18 cellular contexts compared by ENCODE assay signal in genomic region chr2:1993711-1994682, GRCh38.
DNase-seq lines count a peak whose midpoint lies in the region; ATAC-seq and TF ChIP-seq lines count a peak whose summit lies in the region.
"Had no signal": no experiment of that assay in that cellular context is flagged by ENCODE, and none has a peak within 500 bp of the region (broad histone marks: within the 10 kb centered on the region; RNA-seq: fewer than 3 reads in every experiment).

No MANE protein-coding gene starts in this region.

- no peaks in the 10 kb centered on the region for H3K36me3 ChIP-seq in skeletal muscle satellite cell (ENCODE audit: insufficient read depth, low read length)

- H3K9me3 Mint-ChIP-seq in activated T-cell treated with anti-CD3 and anti-CD28 coated beads, Interleukin-2, amount 50 U/mL, for 72 hours: no peaks in the 10 kb centered on the region
- no peaks in the 10 kb centered on the region for H3K9me3 Mint-ChIP-seq in activated T-cell treated with anti-CD3 and anti-CD28 coated beads, Interleukin-2, amount 50 U/mL, for 4 hours
- peaks cover 10% of the 10 kb centered on the region for H3K9me3 Mint-ChIP-seq in glutamatergic neuron (ENCODE audit: unreplicated experiment)

- intact Hi-C loops in cardiac septum (cut with DNase I): no loop called here

- H3K9me3 ChIP-seq in skeletal muscle satellite cell (replicated peaks; ENCODE audit: low read length): no peaks in the 10 kb centered on the region
- H3K9me3 ChIP-seq: testis had no signal

- peak overlapping the region in 1 of 2 donors; percentile 39 for H3K4me3 Mint-ChIP-seq in activated T-cell treated with anti-CD3 and anti-CD28 coated beads, Interleukin-2, amount 50 U/mL, for 72 hours
- H3K4me3 Mint-ChIP-seq in activated T-cell treated with anti-CD3 and anti-CD28 coated beads, Interleukin-2, amount 50 U/mL, for 4 hours: no peak overlapping the region
- no peak overlapping the region for H3K4me3 Mint-ChIP-seq in glutamatergic neuron (ENCODE audit: unreplicated experiment)
- H3K4me3 Mint-ChIP-seq: activated naive CD8-positive, alpha-beta T cell; central memory CD8-positive, alpha-beta T cell; T-helper 17 cell had no signal

- H3K4me3 ChIP-seq in astrocyte of the cerebellum (ENCODE audit: low read depth, low read length) (no peak overlapping the region), skeletal muscle satellite cell (ENCODE audit: low read length) (no peak overlapping the region)
- H3K4me3 ChIP-seq: testis had no signal

- H3K27me3 ChIP-seq in skeletal muscle satellite cell (ENCODE audit: control insufficient read depth, insufficient read depth, low read length): no peaks in the 10 kb centered on the region
- H3K27me3 ChIP-seq: testis had no signal

- H3K9ac ChIP-seq in skeletal muscle satellite cell (ENCODE audit: low read depth, low read length): peak overlapping the region; percentile 71

- peak overlapping the region; percentile 24 for H3K4me2 ChIP-seq in skeletal muscle satellite cell (ENCODE audit: low read length)

- peak; percentile 31 to 61 for ATAC-seq in activated T-cell treated with anti-CD3 and anti-CD28 coated beads, Interleukin-2, amount 50 U/mL, for 72 hours (replicated peaks in 1 of 2)
- no peak for ATAC-seq in activated T-cell treated with anti-CD3 and anti-CD28 coated beads, Interleukin-2, amount 50 U/mL, for 4 hours
- no peak for ATAC-seq in HG03095 (IDR thresholded peaks at IDR 0.05; ENCODE audit: unreplicated experiment)
- ATAC-seq: Panc1, T-helper 17 cell had no signal

- DNase-seq in activated T-cell treated with anti-CD3 and anti-CD28 coated beads, Interleukin-2, amount 50 U/mL, for 72 hours: peak in 1 of 2 donors; percentile 4
- no peak for DNase-seq in activated T-cell treated with anti-CD3 and anti-CD28 coated beads, Interleukin-2, amount 50 U/mL, for 4 hours
- DNase-seq in astrocyte of the cerebellum (ENCODE audit: low read depth) (peak; percentile 80), glutamatergic neuron (no peak), cardiac septum (ENCODE audit: low spot score) (no peak), NCI-H1436 (lab: John Stamatoyannopoulos, UW) (no peak)
- DNase-seq: activated CD4-positive, CD25-positive, alpha-beta regulatory T cell treated with anti-CD3 and anti-CD28 coated beads, Interleukin-2, amount 50 U/mL, for 72 hours; activated CD8-positive, alpha-beta memory T cell treated with anti-CD3 and anti-CD28 coated beads, Interleukin-2, amount 50 U/mL, for 4 hours; COR-L47; NCI-H1694 treated with DMSO at 0.1 percent for 48 hours; NCI-H524 treated with DMSO at 0.1 percent for 48 hours; T-helper 17 cell; testis had no signal

- H3K36me3 Mint-ChIP-seq in activated T-cell treated with anti-CD3 and anti-CD28 coated beads, Interleukin-2, amount 50 U/mL, for 72 hours (ENCODE audit: insufficient read depth in 2 of 2): no peaks in the 10 kb centered on the region
- no peaks in the 10 kb centered on the region for H3K36me3 Mint-ChIP-seq in activated T-cell treated with anti-CD3 and anti-CD28 coated beads, Interleukin-2, amount 50 U/mL, for 4 hours (ENCODE audit: insufficient read depth)
- H3K36me3 Mint-ChIP-seq in glutamatergic neuron (ENCODE audit: unreplicated experiment): peaks cover 17% of the 10 kb centered on the region
- H3K36me3 Mint-ChIP-seq: activated naive CD8-positive, alpha-beta T cell had no signal

- H3K4me1 Mint-ChIP-seq in activated T-cell treated with anti-CD3 and anti-CD28 coated beads, Interleukin-2, amount 50 U/mL, for 72 hours (ENCODE audit: low read depth): peaks cover 24% of the 10 kb centered on the region
- peaks cover 25% of the 10 kb centered on the region for H3K4me1 Mint-ChIP-seq in activated T-cell treated with anti-CD3 and anti-CD28 coated beads, Interleukin-2, amount 50 U/mL, for 4 hours (ENCODE audit: low read depth)
- H3K4me1 Mint-ChIP-seq in glutamatergic neuron (ENCODE audit: low read depth, unreplicated experiment): peaks cover 7% of the 10 kb centered on the region

- in situ Hi-C loops in astrocyte of the cerebellum (cut with HindIII; ENCODE audit: low sequenced_read_pairs): no loop called here

- H3K27me3 Mint-ChIP-seq in activated T-cell treated with anti-CD3 and anti-CD28 coated beads, Interleukin-2, amount 50 U/mL, for 72 hours (ENCODE audit: low read depth): peaks cover 49% of the 10 kb centered on the region
- H3K27me3 Mint-ChIP-seq in activated T-cell treated with anti-CD3 and anti-CD28 coated beads, Interleukin-2, amount 50 U/mL, for 4 hours (ENCODE audit: low read depth): peaks cover 24% of the 10 kb centered on the region
- no peaks in the 10 kb centered on the region for H3K27me3 Mint-ChIP-seq in glutamatergic neuron (ENCODE audit: unreplicated experiment)

- no peak overlapping the region for H3K27ac Mint-ChIP-seq in activated T-cell treated with anti-CD3 and anti-CD28 coated beads, Interleukin-2, amount 50 U/mL, for 72 hours
- peak overlapping the region; percentile 40 for H3K27ac Mint-ChIP-seq in glutamatergic neuron (ENCODE audit: unreplicated experiment)
- H3K27ac Mint-ChIP-seq: activated naive CD8-positive, alpha-beta T cell had no signal

- TF ChIP-seq CTCF in astrocyte of the cerebellum (IDR thresholded peaks at IDR 0.05; ENCODE audit: low read depth, low read length, missing control alignments): no peak
- TF ChIP-seq CTCF in glutamatergic neuron (IDR thresholded peaks at IDR 0.05; ENCODE audit: partially characterized antibody, unreplicated experiment): no peak

- H3K4me1 ChIP-seq in skeletal muscle satellite cell (ENCODE audit: control insufficient read depth, insufficient read depth, low read length): peaks cover 42% of the 10 kb centered on the region
- H3K4me1 ChIP-seq: testis had no signal

Comparison
In these comparisons a context has a peak if more than half of its experiments do, and no peak if none do; other contexts are left out.
1. ATAC-seq: peak in activated T-cell treated with anti-CD3 and anti-CD28 coated beads, Interleukin-2, amount 50 U/mL, for 72 hours (2 of 2); none in activated T-cell treated with anti-CD3 and anti-CD28 coated beads, Interleukin-2, amount 50 U/mL, for 4 hours (0 of 2) and HG03095 (single experiment).